Comparison of ENCODE assay signal across 10 cellular contexts in genomic region chr17:51585514-51586104, GRCh38.
DNase-seq lines count a peak whose midpoint lies in the region; ATAC-seq and TF ChIP-seq lines count a peak whose summit lies in the region.
"Had no signal": no experiment of that assay in that cellular context is flagged by ENCODE, and none has a peak within 500 bp of the region (broad histone marks: within the 10 kb centered on the region; RNA-seq: fewer than 3 reads in every experiment).

No MANE protein-coding gene starts in this region.

- H3K4me1 ChIP-seq in endodermal cell (ENCODE audit: control insufficient read depth, insufficient read depth, low read length) = no peaks in the 10 kb centered on the region
- no peaks in the 10 kb centered on the region for H3K4me1 ChIP-seq in stomach

- H3K27me3 Mint-ChIP-seq in endodermal cell (ENCODE audit: insufficient read depth) = no peaks in the 10 kb centered on the region

- intact Hi-C loops in stomach (cut with DNase I; ENCODE audit: low total_unique reads) = no loop called here

- no peak for ATAC-seq in HG03039 (IDR thresholded peaks at IDR 0.05; ENCODE audit: unreplicated experiment)
- ATAC-seq in HG02870 (IDR thresholded peaks at IDR 0.05; ENCODE audit: unreplicated experiment) = no peak

- H3K36me3 ChIP-seq in endodermal cell (ENCODE audit: control insufficient read depth, insufficient read depth, low read length) (no peaks in the 10 kb centered on the region), stomach (no peaks in the 10 kb centered on the region)

- no peak overlapping the region for H3K27ac ChIP-seq in endodermal cell (ENCODE audit: low read depth, low read length)
- H3K27ac ChIP-seq in stomach = no peak overlapping the region
- H3K27ac ChIP-seq in coronary artery = no peak overlapping the region

- peak; percentile 85 for TF ChIP-seq CTCF in endodermal cell (conservative IDR thresholded peaks at IDR 0.05)
- TF ChIP-seq CTCF in stomach (IDR thresholded peaks at IDR 0.05) = peak in 2 of 7 experiments; percentile 11 to 22
- no peak for TF ChIP-seq CTCF in coronary artery (IDR thresholded peaks at IDR 0.05)

- no peak overlapping the region for H3K4me3 Mint-ChIP-seq in endodermal cell
- H3K4me3 Mint-ChIP-seq: B cell had no signal

- H3K9ac ChIP-seq in endodermal cell (ENCODE audit: extremely low read depth, low read length, poor library complexity, severe bottlenecking) = no peak overlapping the region

- H3K27ac Mint-ChIP-seq in endodermal cell = no peak overlapping the region
- H3K27ac Mint-ChIP-seq: B cell had no signal

- peak; percentile 20 for DNase-seq in activated CD4-positive, alpha-beta T cell treated with anti-CD3 and anti-CD28 coated beads for 48 hours
- no peak for DNase-seq in activated CD4-positive, alpha-beta T cell treated with anti-CD3 and anti-CD28 coated beads for 1 hour
- DNase-seq in NCI-H748 (lab: John Stamatoyannopoulos, UW; ENCODE audit: unreplicated experiment) (peak; percentile 47), endodermal cell (peak; percentile 90), stomach (peak; percentile 26), coronary artery (ENCODE audit: low spot score) (no peak)
- DNase-seq: IMR-90 had no signal

- TF ChIP-seq EP300 in stomach (IDR thresholded peaks at IDR 0.05) = no peak

- no peak for TF ChIP-seq POLR2A in stomach (IDR thresholded peaks at IDR 0.05)

- H3K27me3 ChIP-seq in endodermal cell (ENCODE audit: control insufficient read depth, insufficient read depth, low read length, poor library complexity, severe bottlenecking) (no peaks in the 10 kb centered on the region), stomach (no peaks in the 10 kb centered on the region)

- H3K36me3 Mint-ChIP-seq in endodermal cell (ENCODE audit: low read depth) = no peaks in the 10 kb centered on the region

- H3K9me3 ChIP-seq in endodermal cell (ENCODE audit: control insufficient read depth, low read length) (peaks cover 15% of the 10 kb centered on the region), stomach (peaks cover 0 to 12% (median 11%) of the 10 kb centered on the region in 4 donors)

- no peaks in the 10 kb centered on the region for H3K4me1 Mint-ChIP-seq in endodermal cell
- H3K4me1 Mint-ChIP-seq: B cell had no signal

- H3K9me3 Mint-ChIP-seq in endodermal cell = peaks cover 17% of the 10 kb centered on the region

- no peak overlapping the region for H3K4me3 ChIP-seq in endodermal cell (ENCODE audit: low read length)
- no peak overlapping the region for H3K4me3 ChIP-seq in stomach
- no peak overlapping the region for H3K4me3 ChIP-seq in coronary artery

- 39 to 50% methylated on average over 2 to 4 of the region's 4 CpGs for WGBS in endodermal cell (ENCODE audit: insufficient coverage in 1 of 2, insufficient read length in 1 of 2), 2 experiments
- WGBS in stomach, 5 donors = 21 to 34% (median 32%) methylated on average over 4 of the region's 4 CpGs

Comparison
In these comparisons a context has a peak if more than half of its experiments do, and no peak if none do; other contexts are left out.
1. DNase-seq: peak in activated CD4-positive, alpha-beta T cell treated with anti-CD3 and anti-CD28 coated beads for 48 hours (single experiment), NCI-H748 (single experiment), endodermal cell (single experiment) and stomach (single experiment); none in activated CD4-positive, alpha-beta T cell treated with anti-CD3 and anti-CD28 coated beads for 1 hour (single experiment) and coronary artery (single experiment).